Comparison of ENCODE assay signal across 2 cellular contexts in genomic region chr9:122140368-122141193, GRCh38.
TF ChIP-seq lines count a peak whose summit lies in the region.

No MANE protein-coding gene starts in this region.

TF ChIP-seq in HEK293, 187 proteins besides CTCF, POLR2A, EP300 and RAD21:
- no peak for TF ChIP-seq ZNF133 (tag by site-specific recombination; IDR thresholded peaks at IDR 0.05)
- TF ChIP-seq ZNF449 (tag by site-specific recombination; IDR thresholded peaks at IDR 0.05): peak; percentile 46; the same call in 1 of the 2 replicates
TF ChIP-seq in HEK293: peak in this region for 1.

TF ChIP-seq in H1, 55 proteins besides CTCF, POLR2A, EP300 and RAD21:
- no peak for TF ChIP-seq JUN (IDR thresholded peaks at IDR 0.05; ENCODE audit: low read depth, low read length)
- TF ChIP-seq SRF (IDR thresholded peaks at IDR 0.05; ENCODE audit: low read depth, low read length): peak; percentile 71; the same call in 1 of the 2 replicates
TF ChIP-seq in H1: peak in this region for 1.
